In genomic region chr13:22765566-22765965, GRCh38 we compare ENCODE assay signal across 31 cellular contexts.
"Had no signal": no experiment of that assay in that cellular context is flagged by ENCODE, and none has a peak within 500 bp of the region (broad histone marks: within the 10 kb centered on the region; RNA-seq: fewer than 3 reads in every experiment).

No MANE protein-coding gene starts in this region.

- H3K4me3 ChIP-seq: esophagus muscularis mucosa had no signal

- H3K4me1 ChIP-seq: esophagus muscularis mucosa, foreskin keratinocyte had no signal

- DNase-seq: activated B cell treated with CpG ODN at 0.5 μM for 24 hours; activated CD4-positive, alpha-beta T cell treated with anti-CD3 and anti-CD28 coated beads for 48 hours; activated CD4-positive, alpha-beta T cell treated with anti-CD3 and anti-CD28 coated beads, Interleukin-2, amount 50 U/mL, for 1 hour; activated CD4-positive, alpha-beta T cell treated with anti-CD3 and anti-CD28 coated beads, Interleukin-2, amount 50 U/mL, for 48 hours; activated CD8-positive, alpha-beta memory T cell treated with anti-CD3 and anti-CD28 coated beads for 24 hours; activated CD8-positive, alpha-beta T cell treated with anti-CD3 and anti-CD28 coated beads for 36 hours; activated gamma-delta T cell; activated naive CD4-positive, alpha-beta T cell; activated naive CD4-positive, alpha-beta T cell treated with anti-CD3 and anti-CD28 coated beads, Interleukin-2, amount 10 ng/mL, durations not matched to agents 7 days and 5 days; activated naive CD8-positive, alpha-beta T cell treated with anti-CD3 and anti-CD28 coated beads, Interleukin-2, amount 10 ng/mL, durations not matched to agents 7 days and 5 days; activated T-cell treated with anti-CD3 and anti-CD28 coated beads, Interleukin-2, amount 50 U/mL, for 4 hours; brain microvascular endothelial cell; caudate nucleus; cortex of kidney; dermis blood vessel endothelial cell; effector CD4-positive, alpha-beta T cell; effector memory CD8-positive, alpha-beta T cell; erythroblast; foreskin keratinocyte; head of caudate nucleus; T-helper 1 cell; T-helper 17 cell; T1000; WERI-Rb-1 had no signal

- H3K9me3 ChIP-seq: esophagus muscularis mucosa had no signal

- H3K27ac ChIP-seq: brain microvascular endothelial cell, esophagus muscularis mucosa, foreskin keratinocyte, WERI-Rb-1 had no signal

- H3K27ac Mint-ChIP-seq: activated B cell treated with CpG ODN at 0.5 μM for 24 hours; activated CD8-positive, alpha-beta T cell treated with anti-CD3 and anti-CD28 coated beads for 36 hours; activated naive CD4-positive, alpha-beta T cell treated with anti-CD3 and anti-CD28 coated beads, Interleukin-2, amount 10 ng/mL, durations not matched to agents 7 days and 5 days; activated naive CD4-positive, alpha-beta T cell treated with anti-CD3 and anti-CD28 coated beads, Interleukin-2, amount 50 U/mL, for 72 hours; activated naive CD8-positive, alpha-beta T cell treated with anti-CD3 and anti-CD28 coated beads, Interleukin-2, amount 10 ng/mL, durations not matched to agents 7 days and 5 days; activated T-helper 2 cell treated with anti-CD3 and anti-CD28 coated beads, Interferon-gamma antibody, Interleukin-2, Interleukin-4, amounts not matched to agents 10 μg/mL and 5 μg/mL and 100 μg/mL, durations not matched to agents 14 hours and 24 hours and 36 hours; effector memory CD8-positive, alpha-beta T cell; T-helper 17 cell; T-helper 2 cell treated with Interferon-gamma antibody and Interleukin-4, amounts not matched to agents 5 μg/mL and 100 μg/mL, for 36 hours had no signal

- H3K4me3 Mint-ChIP-seq: activated B cell treated with CpG ODN at 0.5 μM for 24 hours; activated CD8-positive, alpha-beta T cell treated with anti-CD3 and anti-CD28 coated beads for 36 hours; activated naive CD4-positive, alpha-beta T cell treated with anti-CD3 and anti-CD28 coated beads, Interleukin-2, amount 10 ng/mL, durations not matched to agents 7 days and 5 days; activated naive CD8-positive, alpha-beta T cell treated with anti-CD3 and anti-CD28 coated beads, Interleukin-2, amount 10 ng/mL, durations not matched to agents 7 days and 5 days; activated T-cell treated with anti-CD3 and anti-CD28 coated beads, Interleukin-2, amount 50 U/mL, for 4 hours; effector memory CD8-positive, alpha-beta T cell; T-helper 17 cell; T-helper 2 cell treated with Interferon-gamma antibody and Interleukin-4, amounts not matched to agents 5 μg/mL and 100 μg/mL, for 36 hours had no signal

- H3K4me1 Mint-ChIP-seq: activated B cell treated with CpG ODN at 0.5 μM for 24 hours; activated naive CD4-positive, alpha-beta T cell treated with anti-CD3 and anti-CD28 coated beads, Interleukin-2, amount 10 ng/mL, durations not matched to agents 7 days and 5 days; activated naive CD8-positive, alpha-beta T cell treated with anti-CD3 and anti-CD28 coated beads, Interleukin-2, amount 10 ng/mL, durations not matched to agents 7 days and 5 days had no signal

- H3K9me3 Mint-ChIP-seq: activated B cell treated with CpG ODN at 0.5 μM for 24 hours; activated CD8-positive, alpha-beta T cell treated with anti-CD3 and anti-CD28 coated beads for 36 hours; activated naive CD4-positive, alpha-beta T cell treated with anti-CD3 and anti-CD28 coated beads, Interleukin-2, amount 10 ng/mL, durations not matched to agents 7 days and 5 days; activated naive CD4-positive, alpha-beta T cell treated with anti-CD3 and anti-CD28 coated beads, Interleukin-2, amount 50 U/mL, for 72 hours; activated naive CD8-positive, alpha-beta T cell treated with anti-CD3 and anti-CD28 coated beads, Interleukin-2, amount 10 ng/mL, durations not matched to agents 7 days and 5 days; activated T-cell treated with anti-CD3 and anti-CD28 coated beads, Interleukin-2, amount 50 U/mL, for 4 hours; effector memory CD8-positive, alpha-beta T cell; T-helper 2 cell treated with Interferon-gamma antibody and Interleukin-4, amounts not matched to agents 5 μg/mL and 100 μg/mL, for 36 hours had no signal

- H3K27me3 Mint-ChIP-seq: activated B cell treated with CpG ODN at 0.5 μM for 24 hours; activated naive CD4-positive, alpha-beta T cell treated with anti-CD3 and anti-CD28 coated beads, Interleukin-2, amount 10 ng/mL, durations not matched to agents 7 days and 5 days; activated naive CD8-positive, alpha-beta T cell treated with anti-CD3 and anti-CD28 coated beads, Interleukin-2, amount 10 ng/mL, durations not matched to agents 7 days and 5 days had no signal

- ATAC-seq: activated CD4-positive, CD25-positive, alpha-beta regulatory T cell treated with anti-CD3 and anti-CD28 coated beads, Interleukin-2, amount 50 U/mL, for 24 hours; activated CD8-positive, alpha-beta T cell treated with anti-CD3 and anti-CD28 coated beads for 36 hours; activated naive CD4-positive, alpha-beta T cell treated with anti-CD3 and anti-CD28 coated beads, Interleukin-2, amount 50 U/mL, for 72 hours; activated T-cell treated with anti-CD3 and anti-CD28 coated beads, Interleukin-2, amount 50 U/mL, for 4 hours; effector memory CD8-positive, alpha-beta T cell; foreskin keratinocyte; T-helper 17 cell had no signal

- FAIRE-seq: astrocyte, bronchial epithelial cell had no signal

- H3K36me3 ChIP-seq: brain microvascular endothelial cell, esophagus muscularis mucosa, WERI-Rb-1 had no signal

- H3K27me3 ChIP-seq: brain microvascular endothelial cell, esophagus muscularis mucosa, foreskin keratinocyte had no signal

- H3K36me3 Mint-ChIP-seq: activated naive CD4-positive, alpha-beta T cell treated with anti-CD3 and anti-CD28 coated beads, Interleukin-2, amount 10 ng/mL, durations not matched to agents 7 days and 5 days; activated naive CD4-positive, alpha-beta T cell treated with anti-CD3 and anti-CD28 coated beads, Interleukin-2, amount 50 U/mL, for 72 hours; activated naive CD8-positive, alpha-beta T cell treated with anti-CD3 and anti-CD28 coated beads, Interleukin-2, amount 10 ng/mL, durations not matched to agents 7 days and 5 days had no signal
